In genomic region chr3:76107935-76108570, GRCh38 we compare ENCODE assay signal across 8 cellular contexts.
DNase-seq lines count a peak whose midpoint lies in the region; TF ChIP-seq lines count a peak whose summit lies in the region.

No MANE protein-coding gene starts in this region.

- H2AFZ ChIP-seq in OCI-LY7 (ENCODE audit: low read length): no peak overlapping the region

- H3K4me3 ChIP-seq in OCI-LY7 (ENCODE audit: low read depth, low read length, poor library complexity, severe bottlenecking): no peak overlapping the region
- H3K4me3 ChIP-seq in epithelial cell of proximal tubule (ENCODE audit: low read depth, low read length): no peak overlapping the region
- H3K4me3 ChIP-seq in uterus: no peak overlapping the region

- no peaks in the 10 kb centered on the region for H3K9me2 ChIP-seq in OCI-LY7 (ENCODE audit: insufficient read depth, low read length)

- TF ChIP-seq CTCF in OCI-LY7 (conservative IDR thresholded peaks at IDR 0.05; ENCODE audit: low read length): peak; percentile 88
- peak; percentile 89 for TF ChIP-seq CTCF in epithelial cell of proximal tubule (conservative IDR thresholded peaks at IDR 0.05; ENCODE audit: low read depth, low read length)
- TF ChIP-seq CTCF in progenitor cell of endocrine pancreas (IDR thresholded peaks at IDR 0.05; ENCODE audit: unreplicated experiment): peak; percentile 89
- TF ChIP-seq CTCF in uterus (IDR thresholded peaks at IDR 0.05): no peak

- DNase-seq in CD1c-positive myeloid dendritic cell (ENCODE audit: extremely low spot score) (peak; percentile 1), H4 (ENCODE audit: low spot score) (peak; percentile 27), OCI-LY7 (ENCODE audit: low spot score) (peak; percentile 14), epithelial cell of proximal tubule (ENCODE audit: low read depth) (no peak), progenitor cell of endocrine pancreas (ENCODE audit: low spot score, unreplicated experiment) (no peak), COLO668 (lab: John Stamatoyannopoulos, UW; ENCODE audit: unreplicated experiment) (no peak), ecto neural progenitor cell (ENCODE audit: low spot score) (no peak), uterus (no peak)

- H3K27ac ChIP-seq in OCI-LY7 (ENCODE audit: low read depth, low read length, poor library complexity, severe bottlenecking) (no peak overlapping the region), uterus (no peak overlapping the region)

- H3K4me1 ChIP-seq in OCI-LY7 (ENCODE audit: insufficient read depth, low read length, poor library complexity, severe bottlenecking) (no peaks in the 10 kb centered on the region), uterus (no peaks in the 10 kb centered on the region)

- H3K27ac Mint-ChIP-seq in progenitor cell of endocrine pancreas: no peak overlapping the region

- H3K9me3 ChIP-seq in OCI-LY7 (ENCODE audit: low read length): no peaks in the 10 kb centered on the region
- no peaks in the 10 kb centered on the region for H3K9me3 ChIP-seq in uterus

- H3K27me3 Mint-ChIP-seq in progenitor cell of endocrine pancreas: no peaks in the 10 kb centered on the region

- no peak overlapping the region for H3K4me3 Mint-ChIP-seq in progenitor cell of endocrine pancreas (ENCODE audit: low read depth)

- no peaks in the 10 kb centered on the region for H4K20me1 ChIP-seq in OCI-LY7 (ENCODE audit: insufficient read depth, low read length)

- H3K27me3 ChIP-seq in uterus: no peaks in the 10 kb centered on the region

- intact Hi-C loops in OCI-LY7 (cut with micrococcal nuclease; ENCODE audit: unreplicated experiment): no loop called here
- intact Hi-C loops in uterus (cut with DNase I; ENCODE audit: low total_unique reads): no loop called here

- POLR2A ChIA-PET in OCI-LY7 (lab: Charles Lee): interaction anchor here (0.5 kb wide), 1 partner anchor 483 kb away, joined by 3 read pairs; no protein-coding TSS in a partner anchor

- CTCF ChIA-PET in OCI-LY7 (lab: Charles Lee; ENCODE audit: unreplicated experiment): no interaction called here

- BruUV-seq in OCI-LY7 (replicated peaks; lab: Mats Ljungman, UMichigan): no TSS peak

- no peak for TF ChIP-seq POLR2A in uterus (IDR thresholded peaks at IDR 0.05)

- no peaks in the 10 kb centered on the region for H3K9me3 Mint-ChIP-seq in progenitor cell of endocrine pancreas (ENCODE audit: low read depth)

- H3K36me3 ChIP-seq in OCI-LY7 (ENCODE audit: insufficient read depth, low read length) (no peaks in the 10 kb centered on the region), uterus (no peaks in the 10 kb centered on the region)

- no peak overlapping the region for H3K4me2 ChIP-seq in OCI-LY7 (ENCODE audit: low read length)

- H3K79me2 ChIP-seq in OCI-LY7 (ENCODE audit: insufficient read depth, low read depth, low read length): no peaks in the 10 kb centered on the region

- H3K36me3 Mint-ChIP-seq in progenitor cell of endocrine pancreas (ENCODE audit: insufficient read depth): no peaks in the 10 kb centered on the region

- H3K4me1 Mint-ChIP-seq in progenitor cell of endocrine pancreas (ENCODE audit: low read depth): no peaks in the 10 kb centered on the region

Comparison
In these comparisons a context has a peak if more than half of its experiments do, and no peak if none do; other contexts are left out.
1. DNase-seq: peak in CD1c-positive myeloid dendritic cell (single experiment), H4 (single experiment) and OCI-LY7 (single experiment); none in epithelial cell of proximal tubule (single experiment), progenitor cell of endocrine pancreas (single experiment), COLO668 (single experiment), ecto neural progenitor cell (single experiment) and uterus (0 of 2).
2. CTCF ChIP-seq: peak in OCI-LY7 (single experiment), epithelial cell of proximal tubule (single experiment) and progenitor cell of endocrine pancreas (single experiment); none in uterus (0 of 4).